Comparison of ENCODE assay signal across 14 cellular contexts in the genomic region with DNA sequence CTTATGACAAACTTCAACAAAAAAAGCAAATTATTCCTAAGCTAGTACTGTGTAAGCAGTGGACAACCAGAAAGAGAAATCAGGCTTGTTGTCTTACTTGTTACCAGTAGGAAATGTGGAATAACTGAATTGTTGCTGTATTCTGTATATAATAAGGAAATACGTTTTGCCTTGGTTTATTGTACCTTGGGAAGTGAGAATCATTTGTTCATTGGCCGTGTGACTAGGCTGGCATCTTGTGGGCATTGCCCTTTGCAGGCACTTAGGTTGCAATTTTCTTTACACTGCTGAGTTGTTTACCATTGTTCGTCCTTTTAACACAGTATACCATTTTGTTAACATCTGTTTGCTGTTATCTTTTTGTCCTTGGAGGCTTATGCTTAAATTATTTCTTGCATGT.
DNase-seq lines count a peak whose midpoint lies in the region; ATAC-seq and TF ChIP-seq lines count a peak whose summit lies in the region.
"Had no signal": no experiment of that assay in that cellular context is flagged by ENCODE, and none has a peak within 500 bp of the region (broad histone marks: within the 10 kb centered on the region; RNA-seq: fewer than 3 reads in every experiment).

No MANE protein-coding gene starts in this region.

- DNase-seq in amniotic epithelial cell (ENCODE audit: low read depth) (peak; percentile 38), fibroblast of peridontal ligament (ENCODE audit: extremely low read depth) (peak; percentile 28), mucosa of descending colon (no peak), activated gamma-delta T cell treated with Interleukin-2 at 50 U/mL for 16 hours (no peak), SHP77 (lab: John Stamatoyannopoulos, UW) (no peak), DMS53 (lab: John Stamatoyannopoulos, UW) (no peak)
- no peak for DNase-seq in activated CD4-positive, alpha-beta T cell treated with anti-CD3 and anti-CD28 coated beads, Interleukin-2, amount 50 U/mL, for 1 hour
- DNase-seq: C1 segment of cervical spinal cord; CD4-positive, alpha-beta memory T cell; DMS153; DND-41; GDM1; HCEC 1CT; HFFc6 had no signal

- no peak overlapping the region for H3K4me3 ChIP-seq in mucosa of descending colon

- H3K4me1 ChIP-seq in mucosa of descending colon (ENCODE audit: low read depth): no peaks in the 10 kb centered on the region

- H3K9me3 ChIP-seq in mucosa of descending colon: no peaks in the 10 kb centered on the region

- no peaks in the 10 kb centered on the region for H3K36me3 ChIP-seq in mucosa of descending colon (ENCODE audit: low read depth)

- no peak for TF ChIP-seq CTCF in mucosa of descending colon (IDR thresholded peaks at IDR 0.05)

- peak; percentile 50 for ATAC-seq in mucosa of descending colon

- intact Hi-C loops in mucosa of descending colon (cut with DNase I, micrococcal nuclease): no loop called here

Comparison
In these comparisons a context has a peak if more than half of its experiments do, and no peak if none do; other contexts are left out.
1. DNase-seq: peak in amniotic epithelial cell (single experiment) and fibroblast of peridontal ligament (single experiment); none in mucosa of descending colon (0 of 3), activated gamma-delta T cell treated with Interleukin-2 at 50 U/mL for 16 hours (single experiment), SHP77 (0 of 2), activated CD4-positive, alpha-beta T cell treated with anti-CD3 and anti-CD28 coated beads, Interleukin-2, amount 50 U/mL, for 1 hour (single experiment) and DMS53 (single experiment).